In the genomic region with DNA sequence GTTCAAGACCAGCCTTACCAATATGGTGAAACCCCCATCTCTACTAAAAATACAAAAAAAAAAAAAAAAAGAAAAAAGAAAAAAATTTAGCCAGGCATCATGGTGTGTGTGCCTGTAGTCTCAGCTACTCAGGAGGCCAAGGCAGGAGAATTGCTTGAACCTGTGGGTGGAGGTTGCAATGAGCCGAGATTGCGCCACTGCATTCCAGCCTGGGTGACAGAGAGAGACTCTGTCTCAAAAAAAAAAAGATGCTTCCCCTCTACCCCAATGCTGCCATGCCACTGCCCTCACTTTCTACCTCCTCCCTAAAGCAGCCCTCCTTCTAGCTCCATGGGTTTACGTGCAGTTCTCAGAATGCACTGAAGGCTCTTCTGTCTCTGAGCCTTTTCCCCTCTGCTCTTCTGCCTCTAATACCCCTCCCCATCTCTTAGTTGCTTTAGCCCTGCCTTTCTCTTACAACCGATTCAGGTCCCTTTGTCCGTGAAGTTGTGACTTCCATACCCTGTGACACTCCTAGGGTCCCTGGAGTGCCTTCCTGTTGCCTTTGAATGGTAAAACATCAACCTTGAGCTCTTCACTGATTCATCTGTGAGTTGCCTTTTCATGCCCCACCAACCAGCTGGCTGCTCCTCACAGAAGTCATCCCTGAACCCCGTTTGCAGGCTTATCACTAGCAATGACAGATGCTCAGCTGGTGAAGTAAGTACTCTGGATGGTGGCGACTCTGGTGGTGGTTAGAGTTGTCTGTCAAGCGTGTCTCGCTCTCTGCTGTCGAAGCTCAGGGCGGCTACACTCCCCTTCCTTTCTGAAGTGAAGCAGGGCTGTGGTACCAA, we compare ENCODE assay signal across 18 cellular contexts.
"Had no signal": no experiment of that assay in that cellular context is flagged by ENCODE, and none has a peak within 500 bp of the region (broad histone marks: within the 10 kb centered on the region; RNA-seq: fewer than 3 reads in every experiment).

No MANE protein-coding gene starts in this region.

- H3K9me3 ChIP-seq: lower lobe of right lung, testis had no signal

- H3K36me3 ChIP-seq: lower lobe of right lung had no signal

- H3K27me3 ChIP-seq: testis had no signal

- H3K27ac ChIP-seq: testis, VCaP had no signal

- H3K4me1 ChIP-seq: lower lobe of right lung, testis had no signal

- ATAC-seq: activated CD8-positive, alpha-beta T cell treated with anti-CD3 and anti-CD28 coated beads for 36 hours; left lobe of liver; lower lobe of right lung; stimulated activated naive B cell treated with anti-CD40 and anti-IgM and Interleukin-4, amounts not matched to agents 10 μg/mL and 1 μg/mL and 100 μg/mL, for 72 hours had no signal

- H3K36me3 Mint-ChIP-seq: naive B cell; stimulated activated naive B cell treated with anti-CD40 and anti-IgM and Interleukin-4, amounts not matched to agents 10 μg/mL and 1 μg/mL and 100 μg/mL, for 72 hours; type B pancreatic cell had no signal

- H3K4me3 ChIP-seq: lower lobe of right lung, testis had no signal

- H3K27ac Mint-ChIP-seq: activated CD4-positive, alpha-beta T cell treated with anti-CD3 and anti-CD28 coated beads, Interleukin-2, amount 10 ng/mL, durations not matched to agents 7 days and 5 days; activated CD8-positive, alpha-beta T cell treated with anti-CD3 and anti-CD28 coated beads for 36 hours; stimulated activated naive B cell treated with anti-CD40 and anti-IgM and Interleukin-4, amounts not matched to agents 10 μg/mL and 1 μg/mL and 100 μg/mL, for 72 hours had no signal

- DNase-seq: activated CD4-positive, alpha-beta T cell treated with anti-CD3 and anti-CD28 coated beads, Interleukin-2, amount 10 ng/mL, durations not matched to agents 7 days and 5 days; activated CD4-positive, CD25-positive, alpha-beta regulatory T cell treated with anti-CD3 and anti-CD28 coated beads, Interleukin-2, amount 50 U/mL, for 72 hours; activated CD8-positive, alpha-beta T cell treated with anti-CD3 and anti-CD28 coated beads for 36 hours; activated T-cell treated with anti-CD3 and anti-CD28 coated beads, Interleukin-2, amount 50 U/mL, for 1 hour; amygdala; cerebellar nuclear complex; cortex of kidney; foreskin fibroblast; kidney; lower lobe of right lung; naive B cell; stimulated activated CD4-positive, alpha-beta T cell treated with anti-CD3 and anti-CD28 coated beads, Interleukin-2, amount 100 ng/mL, for 48 hours; stimulated activated CD8-positive, alpha-beta memory T cell treated with anti-CD3 and anti-CD28 coated beads, Interleukin-4, amount 100 ng/mL, for 48 hours; stimulated activated naive B cell treated with anti-CD40 and anti-IgM and Interleukin-4, amounts not matched to agents 10 μg/mL and 1 μg/mL and 100 μg/mL, for 72 hours; testis had no signal

- H3K9me3 Mint-ChIP-seq: activated CD4-positive, alpha-beta T cell treated with anti-CD3 and anti-CD28 coated beads, Interleukin-2, amount 10 ng/mL, durations not matched to agents 7 days and 5 days; activated CD8-positive, alpha-beta T cell treated with anti-CD3 and anti-CD28 coated beads for 36 hours; naive B cell; stimulated activated naive B cell treated with anti-CD40 and anti-IgM and Interleukin-4, amounts not matched to agents 10 μg/mL and 1 μg/mL and 100 μg/mL, for 72 hours; type B pancreatic cell had no signal
